In genomic region chr21:45952527-45952926, GRCh38 we compare ENCODE assay signal across 6 cellular contexts. TPM values are rescaled to one million over a fixed set of nuclear protein-coding genes. Genes with fewer than 3 reads are reported as not detected.
A peak's percentile ranks its signal among the peaks of the same experiment; 100 is the strongest.
DNase-seq lines count a peak whose midpoint lies in the region; ATAC-seq and TF ChIP-seq lines count a peak whose summit lies in the region.
"Not testable (repeated sequence)": the region's sequence is repeated elsewhere in the genome, so short reads cannot be mapped to it uniquely, and the experiment has no call there.

No MANE protein-coding gene starts in this region.

- H3K27me3 ChIP-seq in ascending aorta; smooth muscle cell (ENCODE audit: low read depth); tibial artery: not testable (repeated sequence)
- peaks cover 0 to 12% (median 0%) of the 10 kb centered on the region in 7 donors for H3K27me3 ChIP-seq in heart right ventricle

- H3K4me3 ChIP-seq in ascending aorta, coronary artery, heart right ventricle, smooth muscle cell, tibial artery: not testable (repeated sequence)

- peak overlapping the region; percentile 23 to 82 (median 82) for H3K27ac Mint-ChIP-seq in nephron

- H2AFZ ChIP-seq in smooth muscle cell (ENCODE audit: low read depth) = not testable (repeated sequence)

- not testable (repeated sequence) for DNase-seq in ascending aorta (ENCODE audit: low spot score in 2 of 2); coronary artery (ENCODE audit: low spot score); heart right ventricle; smooth muscle cell (lab: John Stamatoyannopoulos, UW; ENCODE audit: unreplicated experiment); tibial artery

- not testable (repeated sequence) for H3K79me2 ChIP-seq in smooth muscle cell (ENCODE audit: low read depth)

- 86 to 88% methylated on average over 10 of the region's 10 CpGs for WGBS in heart right ventricle, 2 donors
- WGBS in smooth muscle cell (ENCODE audit: low lambda C conversion rate) = 92% methylated on average over 9 of the region's 10 CpGs

- not testable (repeated sequence) for H3K9ac ChIP-seq in smooth muscle cell (ENCODE audit: low read depth)

- not testable (repeated sequence) for TF ChIP-seq CTCF in ascending aorta (IDR thresholded peaks at IDR 0.05); coronary artery (IDR thresholded peaks at IDR 0.05); heart right ventricle (IDR thresholded peaks at IDR 0.05); nephron (IDR thresholded peaks at IDR 0.05; ENCODE audit: unreplicated experiment in 3 of 3); smooth muscle cell (IDR thresholded peaks at IDR 0.05; ENCODE audit: borderline replicate concordance, insufficient read depth, poor library complexity, severe bottlenecking); tibial artery (IDR thresholded peaks at IDR 0.05)

- not testable (repeated sequence) for H3K36me3 Mint-ChIP-seq in nephron (ENCODE audit: low read depth)

- H4K20me1 ChIP-seq in smooth muscle cell (ENCODE audit: low read depth) = not testable (repeated sequence)

- H3K9me3 ChIP-seq in ascending aorta; heart right ventricle; smooth muscle cell (replicated peaks; ENCODE audit: low read depth); tibial artery: not testable (repeated sequence)

- H3K9me3 Mint-ChIP-seq in nephron = not testable (repeated sequence)

- H3K4me3 Mint-ChIP-seq in nephron = not testable (repeated sequence)

- ATAC-seq in heart right ventricle = not testable (repeated sequence)

- peaks cover 14 to 53% of the 10 kb centered on the region in 2 donors for H3K4me1 ChIP-seq in ascending aorta
- peaks cover 6 to 55% (median 25%) of the 10 kb centered on the region in 9 donors for H3K4me1 ChIP-seq in heart right ventricle
- H3K4me1 ChIP-seq in smooth muscle cell (ENCODE audit: low read depth) = peaks cover 18% of the 10 kb centered on the region
- peaks cover 0 to 78% (median 49%) of the 10 kb centered on the region in 4 donors for H3K4me1 ChIP-seq in tibial artery

- not testable (repeated sequence) for H3K27me3 Mint-ChIP-seq in nephron (ENCODE audit: low read depth)

- H3K27ac ChIP-seq in ascending aorta (peak overlapping the region; percentile 93 to 96), coronary artery (peak overlapping the region; percentile 89 to 92), heart right ventricle (peak overlapping the region in 6 of 10 donors; percentile 32 to 88 (median 70)), smooth muscle cell (ENCODE audit: low read depth) (peak overlapping the region; percentile 83), tibial artery (peak overlapping the region; percentile 85 to 89)

- H3K36me3 ChIP-seq in ascending aorta; heart right ventricle; smooth muscle cell (ENCODE audit: low read depth); tibial artery: not testable (repeated sequence)

- peaks cover 41% of the 10 kb centered on the region for H3K4me1 Mint-ChIP-seq in nephron

- intact Hi-C loops in ascending aorta (cut with DNase I) = loop anchor here (5.0 kb wide), 1 partner anchor 1080 kb away; the partner anchor contains the start of gene PTTG1IP
- intact Hi-C loops in heart right ventricle (cut with DNase I); tibial artery (cut with DNase I; ENCODE audit: low total_unique reads): not testable (repeated sequence)

- peaks cover 21% of the 10 kb centered on the region for H3F3A ChIP-seq in smooth muscle cell (ENCODE audit: low read depth)

- H3K4me2 ChIP-seq in smooth muscle cell = peak overlapping the region; percentile 50

RNA-seq across cellular contexts. Expression of gene COL6A1, which starts 29.0 kb away (rescaled TPM):
- total RNA-seq in ascending aorta (1,564 TPM), heart right ventricle (100 to 1,000 TPM in 5 of 10 donors, 10 to 100 TPM in 5; 71.9 to 260 (median 100) TPM), smooth muscle cell (1,267 and 1,292 TPM in 2 replicates)
- polyA plus RNA-seq in heart right ventricle (100 to 1,000 TPM; 209 to 388 TPM), smooth muscle cell (2,075 and 2,827 TPM in 2 replicates)
